In genomic region chr4:185293202-185293601, GRCh38 we compare ENCODE assay signal across 32 cellular contexts.
"Had no signal": no experiment of that assay in that cellular context is flagged by ENCODE, and none has a peak within 500 bp of the region (broad histone marks: within the 10 kb centered on the region; RNA-seq: fewer than 3 reads in every experiment).

No MANE protein-coding gene starts in this region.

- FAIRE-seq: astrocyte had no signal

- H3K9me3 ChIP-seq: adrenal gland, body of pancreas, breast epithelium had no signal

- DNase-seq: activated B cell treated with CpG ODN at 0.5 μM for 24 hours; activated CD4-positive, alpha-beta memory T cell treated with anti-CD3 and anti-CD28 coated beads for 36 hours; activated CD4-positive, alpha-beta T cell treated with anti-CD3 and anti-CD28 coated beads for 4 hours; activated CD4-positive, alpha-beta T cell treated with anti-CD3 and anti-CD28 coated beads, Interleukin-2, amount 10 ng/mL, durations not matched to agents 24 days and 14 days; activated CD4-positive, alpha-beta T cell treated with anti-CD3 and anti-CD28 coated beads, Interleukin-2, amount 50 U/mL, for 1 hour; activated CD4-positive, alpha-beta T cell treated with anti-CD3 and anti-CD28 coated beads, Interleukin-2, amount 50 U/mL, for 4 hours; activated CD4-positive, CD25-positive, alpha-beta regulatory T cell treated with anti-CD3 and anti-CD28 coated beads, Interleukin-2, amount 50 U/mL, for 72 hours; activated CD8-positive, alpha-beta memory T cell treated with anti-CD3 and anti-CD28 coated beads, Interleukin-2, amount 50 U/mL, for 4 hours; activated CD8-positive, alpha-beta T cell treated with anti-CD3 and anti-CD28 coated beads for 36 hours; activated effector memory CD4-positive, alpha-beta T cell treated with anti-CD3 and anti-CD28 coated beads, Interleukin-2, amount 50 U/mL, for 16 hours; activated gamma-delta T cell treated with Interleukin-2 at 50 U/mL for 16 hours; activated naive CD4-positive, alpha-beta T cell; activated naive CD4-positive, alpha-beta T cell treated with anti-CD3 and anti-CD28 coated beads for 36 hours; activated naive CD4-positive, alpha-beta T cell treated with anti-CD3 and anti-CD28 coated beads, Interleukin-2, amount 50 U/mL, for 16 hours; activated naive CD8-positive, alpha-beta T cell treated with anti-CD3 and anti-CD28 coated beads for 36 hours; activated T-cell treated with anti-CD3 and anti-CD28 coated beads for 4 hours; activated T-cell treated with anti-CD3 and anti-CD28 coated beads, Interleukin-2, amount 50 U/mL, for 1 hour; activated T-cell treated with anti-CD3 and anti-CD28 coated beads, Interleukin-2, amount 50 U/mL, for 4 hours; activated T-cell treated with anti-CD3 and anti-CD28 coated beads, Interleukin-2, amount 50 U/mL, for 72 hours; adrenal gland; amniotic stem cell; aorta; body of pancreas; brain microvascular endothelial cell; central memory CD4-positive, alpha-beta T cell; T-helper 2 cell; T-helper 9 cell had no signal

- H3K27me3 ChIP-seq: adrenal gland, body of pancreas, brain microvascular endothelial cell, breast epithelium had no signal

- ATAC-seq: activated CD8-positive, alpha-beta T cell treated with anti-CD3 and anti-CD28 coated beads for 36 hours; activated naive CD4-positive, alpha-beta T cell treated with anti-CD3 and anti-CD28 coated beads, Interleukin-2, amount 50 U/mL, for 72 hours; activated T-cell treated with anti-CD3 and anti-CD28 coated beads, Interleukin-2, amount 50 U/mL, for 4 hours; activated T-cell treated with anti-CD3 and anti-CD28 coated beads, Interleukin-2, amount 50 U/mL, for 72 hours; activated T-helper 17 cell treated with anti-CD3 and anti-CD28 coated beads, Interleukin-2, amount 50 U/mL, for 72 hours; body of pancreas had no signal

- H3K4me1 ChIP-seq: adrenal gland, body of pancreas, breast epithelium had no signal

- H3K36me3 ChIP-seq: adrenal gland, breast epithelium had no signal

- H3K4me3 ChIP-seq: adrenal gland, body of pancreas, breast epithelium had no signal

- H3K27ac ChIP-seq: adrenal gland, body of pancreas, brain microvascular endothelial cell, breast epithelium, VCaP had no signal
